ENCODE assay signal across 19 cellular contexts in genomic region chr14:24269368-24269767, GRCh38.
"Had no signal": no experiment of that assay in that cellular context is flagged by ENCODE, and none has a peak within 500 bp of the region (broad histone marks: within the 10 kb centered on the region; RNA-seq: fewer than 3 reads in every experiment).

No MANE protein-coding gene starts in this region.

- H3K4me2 ChIP-seq: hepatocyte had no signal

- H3K4me1 ChIP-seq: uterus had no signal

- ATAC-seq: activated CD8-positive, alpha-beta T cell treated with anti-CD3 and anti-CD28 coated beads, Interleukin-2, amount 10 ng/mL, durations not matched to agents 7 days and 5 days; activated T-helper 17 cell treated with anti-CD3 and anti-CD28 coated beads, Interleukin-2, amount 50 U/mL, for 72 hours; sciatic nerve; stimulated activated effector memory CD8-positive, alpha-beta T cell treated with anti-CD3 and anti-CD28 coated beads, Interleukin-12 subunit alpha, Interleukin-12 subunit beta, amount 100 ng/mL, for 72 hours; stimulated activated naive CD8-positive, alpha-beta T cell treated with anti-CD3 and anti-CD28 coated beads, Interleukin-15, amount 100 ng/mL, for 72 hours had no signal

- H2AFZ ChIP-seq: hepatocyte had no signal

- H3K9me3 Mint-ChIP-seq: activated T-helper 17 cell treated with anti-CD3 and anti-CD28 coated beads, Interleukin-2, amount 50 U/mL, for 72 hours; stimulated activated effector memory CD8-positive, alpha-beta T cell treated with anti-CD3 and anti-CD28 coated beads, Interleukin-12 subunit alpha, Interleukin-12 subunit beta, amount 100 ng/mL, for 72 hours; stimulated activated naive CD8-positive, alpha-beta T cell treated with anti-CD3 and anti-CD28 coated beads, Interleukin-15, amount 100 ng/mL, for 72 hours; T-helper 1 cell treated with Interleukin-12 subunit alpha and Interleukin-12 subunit beta and Interleukin-4 antibody, amounts not matched to agents 30 μg/mL and 1 μg/mL, for 36 hours had no signal

- H3K27me3 Mint-ChIP-seq: activated T-helper 17 cell treated with anti-CD3 and anti-CD28 coated beads, Interleukin-2, amount 50 U/mL, for 72 hours; stimulated activated naive CD8-positive, alpha-beta T cell treated with anti-CD3 and anti-CD28 coated beads, Interleukin-15, amount 100 ng/mL, for 72 hours had no signal

- H3K27ac Mint-ChIP-seq: activated T-helper 17 cell treated with anti-CD3 and anti-CD28 coated beads, Interleukin-2, amount 50 U/mL, for 72 hours; stimulated activated effector memory CD8-positive, alpha-beta T cell treated with anti-CD3 and anti-CD28 coated beads, Interleukin-12 subunit alpha, Interleukin-12 subunit beta, amount 100 ng/mL, for 72 hours; stimulated activated naive CD8-positive, alpha-beta T cell treated with anti-CD3 and anti-CD28 coated beads, Interleukin-15, amount 100 ng/mL, for 72 hours; T-helper 1 cell treated with Interleukin-12 subunit alpha and Interleukin-12 subunit beta and Interleukin-4 antibody, amounts not matched to agents 30 μg/mL and 1 μg/mL, for 36 hours had no signal

- H3K9me3 ChIP-seq: esophagus muscularis mucosa, left ventricle myocardium inferior, tibial artery, uterus had no signal

- H3K27me3 ChIP-seq: esophagus muscularis mucosa, hepatocyte, tibial artery, uterus had no signal

- H3K4me3 ChIP-seq: esophagus muscularis mucosa, hepatocyte, left ventricle myocardium inferior, tibial artery, uterus had no signal

- H3K27ac ChIP-seq: esophagus muscularis mucosa, hepatocyte, left ventricle myocardium inferior, tibial artery, uterus had no signal

- FAIRE-seq: frontal cortex, small intestine had no signal

- DNase-seq: activated CD4-positive, alpha-beta T cell treated with anti-CD3 and anti-CD28 coated beads for 4 hours; activated CD4-positive, CD25-positive, alpha-beta regulatory T cell; activated CD8-positive, alpha-beta T cell treated with anti-CD3 and anti-CD28 coated beads, Interleukin-2, amount 10 ng/mL, durations not matched to agents 7 days and 5 days; activated T-cell treated with anti-CD3 and anti-CD28 coated beads, Interleukin-2, amount 50 U/mL, for 1 hour; glutamatergic neuron; left ventricle myocardium inferior; midbrain; small intestine; stimulated activated CD4-positive, alpha-beta T cell treated with anti-CD3 and anti-CD28 coated beads, Interleukin-2, amount 100 ng/mL, for 24 hours; stimulated activated naive CD8-positive, alpha-beta T cell treated with anti-CD3 and anti-CD28 coated beads, Interleukin-15, amount 100 ng/mL, for 72 hours; uterus had no signal

- H3K4me3 Mint-ChIP-seq: activated T-helper 17 cell treated with anti-CD3 and anti-CD28 coated beads, Interleukin-2, amount 50 U/mL, for 72 hours; stimulated activated naive CD8-positive, alpha-beta T cell treated with anti-CD3 and anti-CD28 coated beads, Interleukin-15, amount 100 ng/mL, for 72 hours; T-helper 1 cell treated with Interleukin-12 subunit alpha and Interleukin-12 subunit beta and Interleukin-4 antibody, amounts not matched to agents 30 μg/mL and 1 μg/mL, for 36 hours had no signal

- H3K36me3 ChIP-seq: uterus had no signal
